8 cellular contexts compared by ENCODE assay signal in genomic region chr5:26700759-26701384, GRCh38.
DNase-seq lines count a peak whose midpoint lies in the region; ATAC-seq and TF ChIP-seq lines count a peak whose summit lies in the region.

No MANE protein-coding gene starts in this region.

- H3K27me3 ChIP-seq in osteoblast (ENCODE audit: insufficient read depth, low read length) (no peaks in the 10 kb centered on the region), esophagus squamous epithelium (no peaks in the 10 kb centered on the region)

- 36 to 49% methylated on average over 2 of the region's 2 CpGs for WGBS in esophagus squamous epithelium, 2 donors

- H3K36me3 ChIP-seq in osteoblast (ENCODE audit: insufficient read depth, low read length) (no peaks in the 10 kb centered on the region), esophagus squamous epithelium (no peaks in the 10 kb centered on the region)

- TF ChIP-seq CTCF in cardiac fibroblast (IDR thresholded peaks at IDR 0.05; ENCODE audit: low read depth, low read length): peak; percentile 6
- TF ChIP-seq CTCF in osteoblast (IDR thresholded peaks at IDR 0.05; ENCODE audit: extremely low read depth, low read depth, low read length): peak; percentile 4
- TF ChIP-seq CTCF in esophagus squamous epithelium (IDR thresholded peaks at IDR 0.05): no peak

- ATAC-seq in GM21526 (IDR thresholded peaks at IDR 0.05; ENCODE audit: low FRiP score, unreplicated experiment) (no peak), left ventricle myocardium superior (no peak)

- no peaks in the 10 kb centered on the region for H4K20me1 ChIP-seq in osteoblast (ENCODE audit: insufficient read depth, low read length)

- H3K9me3 ChIP-seq in osteoblast (ENCODE audit: low read depth, low read length) (no peaks in the 10 kb centered on the region), esophagus squamous epithelium (peaks cover 0 to 4% (median 0%) of the 10 kb centered on the region in 3 donors)

- H2AFZ ChIP-seq in osteoblast (ENCODE audit: low read length): no peak overlapping the region

- H3K27ac ChIP-seq in osteoblast (ENCODE audit: low read depth, low read length) (no peak overlapping the region), esophagus squamous epithelium (no peak overlapping the region)

- no peak overlapping the region for H3K4me2 ChIP-seq in osteoblast (ENCODE audit: insufficient read depth, low read length)

- peak; percentile 16 for DNase-seq in GM03348 (ENCODE audit: low spot score)
- peak; percentile 67 for DNase-seq in HT1080 (ENCODE audit: low read depth)
- DNase-seq in NCI-H82 treated with DMSO at 0.1 percent for 48 hours (lab: John Stamatoyannopoulos, UW; ENCODE audit: unreplicated experiment): peak; percentile 38
- DNase-seq in cardiac fibroblast (ENCODE audit: low read depth in 2 of 2): peak in 1 of 2 donors; percentile 10
- DNase-seq in osteoblast (ENCODE audit: insufficient read length, low spot score, missing footprints): no peak
- DNase-seq in left ventricle myocardium superior: no peak
- DNase-seq in esophagus squamous epithelium (lab: John Stamatoyannopoulos, UW): no peak

- H3K79me2 ChIP-seq in osteoblast (ENCODE audit: insufficient read depth, low read length): no peaks in the 10 kb centered on the region

- intact Hi-C loops in left ventricle myocardium superior (cut with micrococcal nuclease) (no loop called here), esophagus squamous epithelium (cut with DNase I) (no loop called here)

- no peak for TF ChIP-seq POLR2A in esophagus squamous epithelium (IDR thresholded peaks at IDR 0.05)

- H3K4me1 ChIP-seq in osteoblast (ENCODE audit: insufficient read depth, low read length) (no peaks in the 10 kb centered on the region), esophagus squamous epithelium (no peaks in the 10 kb centered on the region)

- H3K4me3 ChIP-seq in cardiac fibroblast (replicated peaks in 1 of 2; ENCODE audit: low read depth in 2 of 2, low read length in 2 of 2) (no peak overlapping the region), osteoblast (ENCODE audit: insufficient read depth, low read length) (no peak overlapping the region), esophagus squamous epithelium (no peak overlapping the region)

Comparison
In these comparisons a context has a peak if more than half of its experiments do, and no peak if none do; other contexts are left out.
1. DNase-seq: peak in GM03348 (single experiment), HT1080 (single experiment) and NCI-H82 treated with DMSO at 0.1 percent for 48 hours (single experiment); none in osteoblast (single experiment), left ventricle myocardium superior (single experiment) and esophagus squamous epithelium (single experiment).
2. CTCF ChIP-seq: peak in cardiac fibroblast (single experiment) and osteoblast (single experiment); none in esophagus squamous epithelium (0 of 6).